Comparison of ENCODE assay signal across 8 cellular contexts in genomic region chr2:237687666-237688065, GRCh38.
A peak's percentile ranks its signal among the peaks of the same experiment; 100 is the strongest.
DNase-seq lines count a peak whose midpoint lies in the region; ATAC-seq, FAIRE-seq and TF ChIP-seq lines count a peak whose summit lies in the region.

No MANE protein-coding gene starts in this region.

- DNase-seq in GM12892 (ENCODE audit: insufficient read length), result peak; percentile 49
- peak; percentile 89 for DNase-seq in T-helper 2 cell treated with Interferon-gamma antibody and Interleukin-4, amounts not matched to agents 5 μg/mL and 100 μg/mL, for 36 hours (ENCODE audit: low spot score)
- peak; percentile 98 for DNase-seq in astrocyte of the spinal cord (ENCODE audit: low read depth, low spot score)
- peak; percentile 66 for DNase-seq in left kidney (ENCODE audit: low read depth, low spot score)
- peak; percentile 62 for DNase-seq in stimulated activated CD8-positive, alpha-beta memory T cell treated with anti-CD3 and anti-CD28 coated beads, Interleukin-12 subunit alpha, Interleukin-12 subunit beta, amount 100 ng/mL, for 24 hours (ENCODE audit: extremely low read depth)
- no peak for DNase-seq in NCI-H510A (lab: John Stamatoyannopoulos, UW)

- peaks cover 46% of the 10 kb centered on the region for H3K4me1 Mint-ChIP-seq in T-helper 2 cell treated with Interferon-gamma antibody and Interleukin-4, amounts not matched to agents 5 μg/mL and 100 μg/mL, for 36 hours (ENCODE audit: low read depth)

- TF ChIP-seq POLR2A in GM12892 (IDR thresholded peaks at IDR 0.05; ENCODE audit: low read depth, low read length), result no peak

- FAIRE-seq in GM12892 (lab: Jason Lieb, UNC), result peak; percentile 89

- no peaks in the 10 kb centered on the region for H3K9me3 Mint-ChIP-seq in T-helper 2 cell treated with Interferon-gamma antibody and Interleukin-4, amounts not matched to agents 5 μg/mL and 100 μg/mL, for 36 hours

- no peaks in the 10 kb centered on the region for H3K36me3 Mint-ChIP-seq in T-helper 2 cell treated with Interferon-gamma antibody and Interleukin-4, amounts not matched to agents 5 μg/mL and 100 μg/mL, for 36 hours (ENCODE audit: low read depth)

- ATAC-seq in HG03432 (IDR thresholded peaks at IDR 0.05; ENCODE audit: unreplicated experiment) (peak; percentile 44), HG02763 (IDR thresholded peaks at IDR 0.05; ENCODE audit: unreplicated experiment) (no peak)

- H3K27ac Mint-ChIP-seq in T-helper 2 cell treated with Interferon-gamma antibody and Interleukin-4, amounts not matched to agents 5 μg/mL and 100 μg/mL, for 36 hours, result peak overlapping the region; percentile 99

- H3K4me3 Mint-ChIP-seq in T-helper 2 cell treated with Interferon-gamma antibody and Interleukin-4, amounts not matched to agents 5 μg/mL and 100 μg/mL, for 36 hours, result peak overlapping the region; percentile 79

- no peak for TF ChIP-seq CTCF in astrocyte of the spinal cord (IDR thresholded peaks at IDR 0.05; ENCODE audit: low read depth, low read length)

- H3K4me3 ChIP-seq in astrocyte of the spinal cord (ENCODE audit: low read depth, low read length), result no peak overlapping the region

- in situ Hi-C loops in astrocyte of the spinal cord (cut with HindIII; ENCODE audit: low sequenced_read_pairs), result no loop called here

- no peaks in the 10 kb centered on the region for H3K27me3 Mint-ChIP-seq in T-helper 2 cell treated with Interferon-gamma antibody and Interleukin-4, amounts not matched to agents 5 μg/mL and 100 μg/mL, for 36 hours (ENCODE audit: low read depth)
